Comparison of ENCODE assay signal across 8 cellular contexts in genomic region chr18:76823574-76823973, GRCh38. TPM values are rescaled to one million over a fixed set of nuclear protein-coding genes. Genes with fewer than 3 reads are reported as not detected.
DNase-seq lines count a peak whose midpoint lies in the region; ATAC-seq and TF ChIP-seq lines count a peak whose summit lies in the region.

No MANE protein-coding gene starts in this region.

- no peak for ATAC-seq in stimulated activated memory B cell treated with anti-CD40 and anti-IgM and Interleukin-4, amounts not matched to agents 10 μg/mL and 1 μg/mL and 100 μg/mL, for 72 hours

- no peak overlapping the region for H2BK12ac ChIP-seq in H9 (ENCODE audit: insufficient read length, low read depth, low read length)

- H4K8ac ChIP-seq in H9 (replicated peaks; ENCODE audit: insufficient read length, low read depth, low read length): no peak overlapping the region

- H3K14ac ChIP-seq in H9 (ENCODE audit: insufficient read depth, low read length): no peak overlapping the region

- no peak overlapping the region for H3K18ac ChIP-seq in H9 (ENCODE audit: insufficient read length, low read depth, low read length)

- no CpG with 5 or more reads among the region's 27 CpGs for WGBS in H9 (ENCODE audit: extremely low coverage, insufficient read length, low lambda C conversion rate)

- H2BK15ac ChIP-seq in H9 (ENCODE audit: low read depth, low read length): no peak overlapping the region

- peaks cover 26 to 31% of the 10 kb centered on the region in 2 experiments for H3K4me1 Mint-ChIP-seq in H9
- peaks cover 50% of the 10 kb centered on the region for H3K4me1 Mint-ChIP-seq in activated naive CD8-positive, alpha-beta T cell (ENCODE audit: low read depth)
- peaks cover 59% of the 10 kb centered on the region for H3K4me1 Mint-ChIP-seq in stimulated activated memory B cell treated with anti-CD40 and anti-IgM and Interleukin-4, amounts not matched to agents 10 μg/mL and 1 μg/mL and 100 μg/mL, for 72 hours

- no peak overlapping the region for H3K23ac ChIP-seq in H9 (ENCODE audit: insufficient read length, low read depth, low read length)

- H3K79me2 ChIP-seq in H9 (ENCODE audit: insufficient read depth, low read length): peaks cover 4% of the 10 kb centered on the region; the same call in 1 of the 2 replicates

- peaks cover 3% of the 10 kb centered on the region for H3K79me1 ChIP-seq in H9 (ENCODE audit: insufficient read depth, low read depth, low read length, poor library complexity, severe bottlenecking)

- no peak overlapping the region for H4K91ac ChIP-seq in H9 (ENCODE audit: insufficient read length, low read depth, low read length)

- H3T11ph ChIP-seq in H9 (ENCODE audit: low read length): no peak overlapping the region

- H2AK5ac ChIP-seq in H9 (ENCODE audit: insufficient read length, low read length): no peak overlapping the region

- peaks cover 7% of the 10 kb centered on the region for H3K23me2 ChIP-seq in H9 (ENCODE audit: insufficient read length, low read depth, low read length, poor library complexity, severe bottlenecking)

- peak overlapping the region; percentile 72 to 89 for H3K4me3 Mint-ChIP-seq in H9
- H3K4me3 Mint-ChIP-seq in activated naive CD8-positive, alpha-beta T cell: peak overlapping the region; percentile 87
- H3K4me3 Mint-ChIP-seq in stimulated activated memory B cell treated with anti-CD40 and anti-IgM and Interleukin-4, amounts not matched to agents 10 μg/mL and 1 μg/mL and 100 μg/mL, for 72 hours: peak overlapping the region; percentile 79

- H3K9me3 Mint-ChIP-seq in H9: no peaks in the 10 kb centered on the region
- H3K9me3 Mint-ChIP-seq in activated naive CD8-positive, alpha-beta T cell (ENCODE audit: low read depth): no peaks in the 10 kb centered on the region
- H3K9me3 Mint-ChIP-seq in stimulated activated memory B cell treated with anti-CD40 and anti-IgM and Interleukin-4, amounts not matched to agents 10 μg/mL and 1 μg/mL and 100 μg/mL, for 72 hours: no peaks in the 10 kb centered on the region

- peak overlapping the region; percentile 47 to 96 (median 57); a peak in 6 of 7 replicates for H3K27ac Mint-ChIP-seq in H9
- peak overlapping the region; percentile 89 for H3K27ac Mint-ChIP-seq in activated naive CD8-positive, alpha-beta T cell
- H3K27ac Mint-ChIP-seq in stimulated activated memory B cell treated with anti-CD40 and anti-IgM and Interleukin-4, amounts not matched to agents 10 μg/mL and 1 μg/mL and 100 μg/mL, for 72 hours: peak overlapping the region; percentile 92

- no peak overlapping the region for H3K4ac ChIP-seq in H9 (ENCODE audit: low read depth, low read length)

- H3K4me1 ChIP-seq in H9 (ENCODE audit: insufficient read depth, low read length): no peaks in the 10 kb centered on the region; the same call in 1 of the 2 replicates

- H3K9ac ChIP-seq in H9 (ENCODE audit: extremely low read depth, insufficient read length, low read length): peak overlapping the region; percentile 27

- H2BK120ac ChIP-seq in H9 (ENCODE audit: low read depth, low read length, poor library complexity, severe bottlenecking): no peak overlapping the region

- TF ChIP-seq CTCF in AG09319 (IDR thresholded peaks at IDR 0.05; ENCODE audit: low read depth, low read length) (peak; percentile 30), H9 (conservative IDR thresholded peaks at IDR 0.05) (peak; percentile 38; the same call in 2 of the 3 replicates)

- no peaks in the 10 kb centered on the region for H4K20me1 ChIP-seq in H9 (ENCODE audit: control insufficient read depth, insufficient read depth, insufficient read length)

- H2BK5ac ChIP-seq in H9 (ENCODE audit: insufficient read length, low read length): no peak overlapping the region

- H3K9me3 ChIP-seq in H9 (ENCODE audit: control insufficient read depth, low read depth, low read length): no peaks in the 10 kb centered on the region
- H3K9me3 ChIP-seq in iPS-18c (ENCODE audit: control insufficient read depth, insufficient read depth, low read length): no peaks in the 10 kb centered on the region

- no peak overlapping the region for H3K56ac ChIP-seq in H9 (ENCODE audit: insufficient read length, low read depth, low read length)

- H3K4me2 ChIP-seq in H9 (ENCODE audit: insufficient read depth, insufficient read length, low read length): peak overlapping the region; percentile 30

- no peak overlapping the region for H4K5ac ChIP-seq in H9 (ENCODE audit: insufficient read length, low read depth, low read length)

- no peaks in the 10 kb centered on the region for H3K27me3 ChIP-seq in H9 (ENCODE audit: insufficient read depth, low read length)

- H2AFZ ChIP-seq in H9 (ENCODE audit: low read length): no peak overlapping the region

- H2BK20ac ChIP-seq in H9 (ENCODE audit: low read depth, low read length, poor library complexity, severe bottlenecking): no peak overlapping the region

- H3K27ac ChIP-seq in H9 (ENCODE audit: insufficient read length, low read depth, low read length): no peak overlapping the region

- H3K27me3 Mint-ChIP-seq in H9 (ENCODE audit: low read depth): no peaks in the 10 kb centered on the region; the same call in 1 of the 2 replicates
- H3K27me3 Mint-ChIP-seq in activated naive CD8-positive, alpha-beta T cell: no peaks in the 10 kb centered on the region
- no peaks in the 10 kb centered on the region for H3K27me3 Mint-ChIP-seq in stimulated activated memory B cell treated with anti-CD40 and anti-IgM and Interleukin-4, amounts not matched to agents 10 μg/mL and 1 μg/mL and 100 μg/mL, for 72 hours

- H3K4me3 ChIP-seq in iPS-18c (ENCODE audit: insufficient read depth, low read depth, low read length): peak overlapping the region; percentile 80

- H3K36me3 Mint-ChIP-seq in H9 (ENCODE audit: insufficient read depth in 1 of 3, low read depth in 3 of 3): peaks cover 8 to 13% (median 12%) of the 10 kb centered on the region in 3 experiments
- peaks cover 3% of the 10 kb centered on the region for H3K36me3 Mint-ChIP-seq in activated naive CD8-positive, alpha-beta T cell
- peaks cover 5% of the 10 kb centered on the region for H3K36me3 Mint-ChIP-seq in stimulated activated memory B cell treated with anti-CD40 and anti-IgM and Interleukin-4, amounts not matched to agents 10 μg/mL and 1 μg/mL and 100 μg/mL, for 72 hours

- no peak for DNase-seq in AG09319 (ENCODE audit: extremely low read depth, low read depth)
- DNase-seq in H9: peak; percentile 58
- DNase-seq in inferior parietal cortex (ENCODE audit: extremely low spot score): no peak
- no peak for DNase-seq in SIG-M5 treated with dmso at 0.1 percent for 504 hours (lab: John Stamatoyannopoulos, UW; ENCODE audit: unreplicated experiment)
- no peak for DNase-seq in NCI-H774 (lab: John Stamatoyannopoulos, UW)

RNA-seq across cellular contexts. Expression of gene ZNF236, which starts 1.2 kb away (rescaled TPM):
- 16.0 and 17.7 TPM in 2 replicates for total RNA-seq in H9 (2021)
